ENCODE assay signal across 30 cellular contexts in the genomic region with DNA sequence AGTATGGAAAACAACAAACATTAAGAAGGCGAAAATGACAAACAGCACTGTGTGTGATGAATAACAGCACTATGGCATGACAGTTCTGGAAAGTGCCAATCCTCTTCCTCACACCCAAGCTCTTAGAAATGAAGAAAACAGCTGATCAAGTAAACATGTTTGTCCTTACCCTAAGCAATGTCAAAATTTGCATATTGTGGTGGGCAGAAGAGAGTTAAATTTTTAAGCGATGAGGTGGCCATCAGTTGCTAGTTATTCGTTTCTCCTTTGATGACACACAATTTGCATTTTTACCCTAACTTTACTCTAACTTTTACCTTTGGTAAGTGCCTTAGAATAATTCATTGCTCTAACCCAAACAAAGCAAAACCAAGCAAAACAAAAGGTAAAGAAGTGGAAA. TPM values are rescaled to one million over a fixed set of nuclear protein-coding genes. Genes with fewer than 3 reads are reported as not detected.
"Had no signal": no experiment of that assay in that cellular context is flagged by ENCODE, and none has a peak within 500 bp of the region (broad histone marks: within the 10 kb centered on the region; RNA-seq: fewer than 3 reads in every experiment).

No MANE protein-coding gene starts in this region.

- H3K4me3 Mint-ChIP-seq: activated CD8-positive, alpha-beta T cell treated with anti-CD3 and anti-CD28 coated beads for 36 hours; activated naive CD4-positive, alpha-beta T cell treated with anti-CD3 and anti-CD28 coated beads, Interleukin-2, amount 50 U/mL, for 24 hours; activated naive CD8-positive, alpha-beta T cell treated with anti-CD3 and anti-CD28 coated beads, Interleukin-2, amount 10 ng/mL, durations not matched to agents 7 days and 5 days; activated T-cell treated with anti-CD3 and anti-CD28 coated beads, Interleukin-2, amount 50 U/mL, for 72 hours; activated T-helper 17 cell treated with anti-CD3 and anti-CD28 coated beads, Interleukin-2, amount 50 U/mL, for 72 hours had no signal

- DNase-seq: activated CD4-positive, alpha-beta T cell treated with anti-CD3 and anti-CD28 coated beads for 1 hour; activated CD4-positive, alpha-beta T cell treated with anti-CD3 and anti-CD28 coated beads for 48 hours; activated CD4-positive, CD25-positive, alpha-beta regulatory T cell; activated CD8-positive, alpha-beta T cell treated with anti-CD3 and anti-CD28 coated beads for 36 hours; activated effector memory CD4-positive, alpha-beta T cell treated with anti-CD3 and anti-CD28 coated beads, Interleukin-2, amount 50 U/mL, for 16 hours; activated naive CD4-positive, alpha-beta T cell treated with Interleukin-2 at 50 U/mL for 16 hours; activated naive CD8-positive, alpha-beta T cell treated with anti-CD3 and anti-CD28 coated beads, Interleukin-2, amount 10 ng/mL, durations not matched to agents 7 days and 5 days; activated T-cell treated with anti-CD3 and anti-CD28 coated beads, Interleukin-2, amount 50 U/mL, for 1 hour; activated T-cell treated with anti-CD3 and anti-CD28 coated beads, Interleukin-2, amount 50 U/mL, for 72 hours; brain microvascular endothelial cell; central memory CD4-positive, alpha-beta T cell; NCI-H1092 treated with DMSO at 0.1 percent for 48 hours; NCI-H1417; NCI-H187 treated with DMSO at 0.1 percent for 48 hours; NCI-H2081; NCI-H2171 treated with DMSO at 0.1 percent for 48 hours; NCI-H2227 treated with DMSO at 0.1 percent for 48 hours; NCI-H446; NCI-H524; SHP77 treated with DMSO at 0.1 percent for 48 hours; SW 1271; T-helper 1 cell; T-helper 2 cell; T-helper 9 cell had no signal

- ATAC-seq: activated CD8-positive, alpha-beta T cell treated with anti-CD3 and anti-CD28 coated beads for 36 hours; activated T-helper 17 cell treated with anti-CD3 and anti-CD28 coated beads, Interleukin-2, amount 50 U/mL, for 72 hours; Panc1 had no signal

- H3K9ac ChIP-seq: KMS-11 had no signal

- H3K36me3 Mint-ChIP-seq: activated naive CD8-positive, alpha-beta T cell treated with anti-CD3 and anti-CD28 coated beads, Interleukin-2, amount 10 ng/mL, durations not matched to agents 7 days and 5 days had no signal

- H3K36me3 ChIP-seq: brain microvascular endothelial cell had no signal

- H3K27ac Mint-ChIP-seq: activated CD8-positive, alpha-beta T cell treated with anti-CD3 and anti-CD28 coated beads for 36 hours; activated naive CD4-positive, alpha-beta T cell treated with anti-CD3 and anti-CD28 coated beads, Interleukin-2, amount 50 U/mL, for 24 hours; activated naive CD8-positive, alpha-beta T cell treated with anti-CD3 and anti-CD28 coated beads, Interleukin-2, amount 10 ng/mL, durations not matched to agents 7 days and 5 days; activated T-cell treated with anti-CD3 and anti-CD28 coated beads, Interleukin-2, amount 50 U/mL, for 72 hours; activated T-helper 17 cell treated with anti-CD3 and anti-CD28 coated beads, Interleukin-2, amount 50 U/mL, for 72 hours had no signal

- H3K9me3 Mint-ChIP-seq: activated CD8-positive, alpha-beta T cell treated with anti-CD3 and anti-CD28 coated beads for 36 hours; activated naive CD4-positive, alpha-beta T cell treated with anti-CD3 and anti-CD28 coated beads, Interleukin-2, amount 50 U/mL, for 24 hours; activated naive CD8-positive, alpha-beta T cell treated with anti-CD3 and anti-CD28 coated beads, Interleukin-2, amount 10 ng/mL, durations not matched to agents 7 days and 5 days; activated T-cell treated with anti-CD3 and anti-CD28 coated beads, Interleukin-2, amount 50 U/mL, for 72 hours; activated T-helper 17 cell treated with anti-CD3 and anti-CD28 coated beads, Interleukin-2, amount 50 U/mL, for 72 hours had no signal

- H3K4me1 Mint-ChIP-seq: activated naive CD4-positive, alpha-beta T cell treated with anti-CD3 and anti-CD28 coated beads, Interleukin-2, amount 50 U/mL, for 24 hours; activated T-helper 17 cell treated with anti-CD3 and anti-CD28 coated beads, Interleukin-2, amount 50 U/mL, for 72 hours had no signal

- H3K27ac ChIP-seq: brain microvascular endothelial cell, KMS-11, VCaP had no signal

RNA-seq across cellular contexts. Expression of a gene that starts 8.8 kb away (rescaled TPM):
- total RNA-seq: activated naive CD8-positive, alpha-beta T cell treated with anti-CD3 and anti-CD28 coated beads, Interleukin-2, amount 10 ng/mL, durations not matched to agents 7 days and 5 days; LHCN-M2 had no signal
